In the genomic region with DNA sequence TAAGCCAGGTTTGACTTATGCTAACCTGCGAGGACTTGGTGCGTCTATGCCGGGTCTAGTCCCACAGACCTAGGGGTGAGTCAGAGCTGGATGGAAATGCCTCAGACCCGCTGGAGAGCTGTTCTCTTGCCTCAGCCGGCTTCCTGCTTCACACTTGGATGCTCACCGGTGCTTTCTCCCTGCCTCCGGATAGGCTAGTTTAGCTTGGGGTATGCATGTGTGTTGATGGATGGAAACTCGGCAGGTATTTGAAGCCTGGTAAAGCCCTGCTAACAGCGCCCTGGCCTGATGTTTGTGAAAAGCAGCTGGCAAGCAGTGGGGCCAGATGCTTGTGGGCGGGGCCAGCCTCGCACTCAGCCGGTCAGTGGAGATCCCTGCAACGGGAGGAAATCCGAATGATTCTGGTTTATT, we compare ENCODE assay signal across 8 cellular contexts. TPM values are rescaled to one million over a fixed set of nuclear protein-coding genes. Genes with fewer than 3 reads are reported as not detected.
DNase-seq lines count a peak whose midpoint lies in the region; ATAC-seq lines count a peak whose summit lies in the region.

No MANE protein-coding gene starts in this region.

- peak; percentile 10 for DNase-seq in NCI-H1105 treated with DMSO at 0.1 percent for 48 hours (lab: John Stamatoyannopoulos, UW)
- DNase-seq in NCI-H1105 (lab: John Stamatoyannopoulos, UW), result no peak
- peak; percentile 93 for DNase-seq in NCI-H226
- DNase-seq in cerebellar cortex (ENCODE audit: low spot score), result peak; percentile 72
- DNase-seq in left colon, result peak; percentile 51 to 66
- DNase-seq in stromal cell of bone marrow (ENCODE audit: low read depth), result peak; percentile 50
- no peak for DNase-seq in central memory CD4-positive, alpha-beta T cell

- ATAC-seq in left colon, result peak; percentile 70
- no peak for ATAC-seq in GM21737 (IDR thresholded peaks at IDR 0.05; ENCODE audit: unreplicated experiment)

- intact Hi-C loops in left colon (cut with DNase I, micrococcal nuclease), result no loop called here

RNA-seq across cellular contexts. Expression of a gene that starts 29.3 kb away (rescaled TPM):
- 100 to 1,000 TPM; 110 to 114 TPM for total RNA-seq in left colon

Comparison
In these comparisons a context has a peak if more than half of its experiments do, and no peak if none do; other contexts are left out.
1. DNase-seq: peak in NCI-H1105 treated with DMSO at 0.1 percent for 48 hours (single experiment), NCI-H226 (single experiment), cerebellar cortex (single experiment), left colon (2 of 2) and stromal cell of bone marrow (single experiment); none in NCI-H1105 (single experiment) and central memory CD4-positive, alpha-beta T cell (single experiment).